Comparison of ENCODE assay signal across 33 cellular contexts in the genomic region with DNA sequence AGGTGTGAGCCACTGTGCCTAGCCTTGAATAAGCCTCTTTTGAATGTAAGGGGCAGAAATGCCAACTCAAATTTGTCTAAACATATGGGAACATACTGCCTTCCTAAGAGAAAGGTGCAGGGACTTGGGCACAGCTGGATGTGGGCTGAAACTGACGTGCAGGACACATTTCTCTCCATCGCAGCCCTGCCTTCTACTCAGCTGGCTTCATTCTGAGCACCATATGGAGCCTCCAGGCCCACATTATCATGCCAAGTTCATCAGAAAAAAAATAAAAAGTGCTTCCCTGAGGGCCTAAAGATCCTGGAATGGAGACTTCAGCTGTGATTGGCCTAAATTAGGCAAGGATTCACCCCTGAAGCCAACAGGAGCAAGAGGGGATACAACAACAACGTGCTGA.
"Had no signal": no experiment of that assay in that cellular context is flagged by ENCODE, and none has a peak within 500 bp of the region (broad histone marks: within the 10 kb centered on the region; RNA-seq: fewer than 3 reads in every experiment).

No MANE protein-coding gene starts in this region.

- H3K9me3 ChIP-seq: ascending aorta had no signal

- H3K27me3 Mint-ChIP-seq: activated B cell treated with CpG ODN at 0.5 μM for 24 hours; activated CD4-positive, alpha-beta memory T cell treated with anti-CD3 and anti-CD28 coated beads, Interleukin-2, amount 10 ng/mL, durations not matched to agents 7 days and 5 days; activated CD4-positive, alpha-beta T cell treated with anti-CD3 and anti-CD28 coated beads, Interleukin-2, amount 10 ng/mL, durations not matched to agents 7 days and 5 days; activated CD8-positive, alpha-beta memory T cell treated with anti-CD3 and anti-CD28 coated beads, Interleukin-2, amount 10 ng/mL, durations not matched to agents 7 days and 5 days; activated naive CD4-positive, alpha-beta T cell treated with anti-CD3 and anti-CD28 coated beads, Interleukin-2, amount 10 ng/mL, durations not matched to agents 7 days and 5 days; activated naive CD4-positive, alpha-beta T cell treated with anti-CD3 and anti-CD28 coated beads, Interleukin-2, amount 50 U/mL, for 24 hours; activated naive CD8-positive, alpha-beta T cell; activated naive CD8-positive, alpha-beta T cell treated with anti-CD3 and anti-CD28 coated beads, Interleukin-2, amount 10 ng/mL, durations not matched to agents 7 days and 5 days; activated naive CD8-positive, alpha-beta T cell treated with anti-CD3 and anti-CD28 coated beads, Interleukin-2, amount 50 U/mL, for 24 hours; activated T-cell treated with anti-CD3 and anti-CD28 coated beads, Interleukin-2, amount 50 U/mL, for 24 hours; brain; central memory CD8-positive, alpha-beta T cell had no signal

- H3K27me3 ChIP-seq: ascending aorta, cardiac muscle cell had no signal

- H3K4me3 ChIP-seq: ascending aorta, cardiac muscle cell had no signal

- H3K4me3 Mint-ChIP-seq: activated B cell treated with CpG ODN at 0.5 μM for 24 hours; activated CD4-positive, alpha-beta memory T cell treated with anti-CD3 and anti-CD28 coated beads, Interleukin-2, amount 10 ng/mL, durations not matched to agents 7 days and 5 days; activated CD4-positive, alpha-beta T cell treated with anti-CD3 and anti-CD28 coated beads, Interleukin-2, amount 10 ng/mL, durations not matched to agents 7 days and 5 days; activated CD8-positive, alpha-beta memory T cell treated with anti-CD3 and anti-CD28 coated beads, Interleukin-2, amount 10 ng/mL, durations not matched to agents 7 days and 5 days; activated CD8-positive, alpha-beta T cell treated with anti-CD3 and anti-CD28 coated beads, Interleukin-2, amount 10 ng/mL, durations not matched to agents 7 days and 5 days; activated naive CD4-positive, alpha-beta T cell treated with anti-CD3 and anti-CD28 coated beads, Interleukin-2, amount 10 ng/mL, durations not matched to agents 7 days and 5 days; activated naive CD4-positive, alpha-beta T cell treated with anti-CD3 and anti-CD28 coated beads, Interleukin-2, amount 50 U/mL, for 24 hours; activated naive CD8-positive, alpha-beta T cell; activated naive CD8-positive, alpha-beta T cell treated with anti-CD3 and anti-CD28 coated beads, Interleukin-2, amount 10 ng/mL, durations not matched to agents 7 days and 5 days; activated naive CD8-positive, alpha-beta T cell treated with anti-CD3 and anti-CD28 coated beads, Interleukin-2, amount 50 U/mL, for 24 hours; activated T-cell treated with anti-CD3 and anti-CD28 coated beads, Interleukin-2, amount 50 U/mL, for 24 hours; brain; central memory CD8-positive, alpha-beta T cell; T-helper 1 cell treated with Interleukin-12 subunit alpha and Interleukin-12 subunit beta and Interleukin-4 antibody, amounts not matched to agents 30 μg/mL and 1 μg/mL, for 36 hours; T-helper 2 cell treated with Interferon-gamma antibody and Interleukin-4, amounts not matched to agents 5 μg/mL and 100 μg/mL, for 36 hours had no signal

- H3K36me3 ChIP-seq: ascending aorta, cardiac muscle cell had no signal

- DNase-seq: activated B cell treated with CpG ODN at 0.5 μM for 24 hours; activated CD4-positive, alpha-beta memory T cell treated with anti-CD3 and anti-CD28 coated beads, Interleukin-2, amount 10 ng/mL, durations not matched to agents 7 days and 5 days; activated CD4-positive, alpha-beta T cell treated with anti-CD3 and anti-CD28 coated beads for 4 hours; activated CD4-positive, alpha-beta T cell treated with anti-CD3 and anti-CD28 coated beads, Interleukin-2, amount 10 ng/mL, durations not matched to agents 7 days and 5 days; activated CD4-positive, alpha-beta T cell treated with anti-CD3 and anti-CD28 coated beads, Interleukin-2, amount 50 U/mL, for 48 hours; activated CD4-positive, CD25-positive, alpha-beta regulatory T cell treated with anti-CD3 and anti-CD28 coated beads, Interleukin-2, amount 50 U/mL, for 72 hours; activated CD8-positive, alpha-beta memory T cell treated with anti-CD3 and anti-CD28 coated beads for 24 hours; activated CD8-positive, alpha-beta memory T cell treated with anti-CD3 and anti-CD28 coated beads, Interleukin-2, amount 10 ng/mL, durations not matched to agents 7 days and 5 days; activated CD8-positive, alpha-beta memory T cell treated with anti-CD3 and anti-CD28 coated beads, Interleukin-2, amount 50 U/mL, for 48 hours; activated CD8-positive, alpha-beta T cell treated with anti-CD3 and anti-CD28 coated beads, Interleukin-2, amount 10 ng/mL, durations not matched to agents 7 days and 5 days; activated effector memory CD4-positive, alpha-beta T cell treated with Interleukin-2 at 50 U/mL for 16 hours; activated gamma-delta T cell; activated naive CD4-positive, alpha-beta T cell treated with anti-CD3 and anti-CD28 coated beads, Interleukin-2, amount 10 ng/mL, durations not matched to agents 7 days and 5 days; activated naive CD4-positive, alpha-beta T cell treated with Interleukin-2 at 50 U/mL for 16 hours; activated naive CD8-positive, alpha-beta T cell treated with anti-CD3 and anti-CD28 coated beads, Interleukin-2, amount 10 ng/mL, durations not matched to agents 7 days and 5 days; activated naive CD8-positive, alpha-beta T cell treated with anti-CD3 and anti-CD28 coated beads, Interleukin-2, amount 50 U/mL, for 24 hours; activated T-cell treated with anti-CD3 and anti-CD28 coated beads, Interleukin-2, amount 50 U/mL, for 24 hours; activated T-cell treated with anti-CD3 and anti-CD28 coated beads, Interleukin-2, amount 50 U/mL, for 48 hours; amygdala; caudate nucleus; T-helper 1 cell; T-helper 2 cell; T-helper 9 cell had no signal

- H3K4me1 Mint-ChIP-seq: activated B cell treated with CpG ODN at 0.5 μM for 24 hours; activated CD4-positive, alpha-beta memory T cell treated with anti-CD3 and anti-CD28 coated beads, Interleukin-2, amount 10 ng/mL, durations not matched to agents 7 days and 5 days; activated CD4-positive, alpha-beta T cell treated with anti-CD3 and anti-CD28 coated beads, Interleukin-2, amount 10 ng/mL, durations not matched to agents 7 days and 5 days; activated CD8-positive, alpha-beta memory T cell treated with anti-CD3 and anti-CD28 coated beads, Interleukin-2, amount 10 ng/mL, durations not matched to agents 7 days and 5 days; activated naive CD4-positive, alpha-beta T cell treated with anti-CD3 and anti-CD28 coated beads, Interleukin-2, amount 10 ng/mL, durations not matched to agents 7 days and 5 days; activated naive CD4-positive, alpha-beta T cell treated with anti-CD3 and anti-CD28 coated beads, Interleukin-2, amount 50 U/mL, for 24 hours; activated naive CD8-positive, alpha-beta T cell treated with anti-CD3 and anti-CD28 coated beads, Interleukin-2, amount 10 ng/mL, durations not matched to agents 7 days and 5 days; activated naive CD8-positive, alpha-beta T cell treated with anti-CD3 and anti-CD28 coated beads, Interleukin-2, amount 50 U/mL, for 24 hours; brain; central memory CD8-positive, alpha-beta T cell had no signal

- H3K36me3 Mint-ChIP-seq: activated CD8-positive, alpha-beta memory T cell treated with anti-CD3 and anti-CD28 coated beads, Interleukin-2, amount 10 ng/mL, durations not matched to agents 7 days and 5 days; activated naive CD4-positive, alpha-beta T cell treated with anti-CD3 and anti-CD28 coated beads, Interleukin-2, amount 10 ng/mL, durations not matched to agents 7 days and 5 days; activated naive CD8-positive, alpha-beta T cell treated with anti-CD3 and anti-CD28 coated beads, Interleukin-2, amount 10 ng/mL, durations not matched to agents 7 days and 5 days; brain had no signal

- H3K27ac Mint-ChIP-seq: activated B cell treated with CpG ODN at 0.5 μM for 24 hours; activated CD4-positive, alpha-beta memory T cell treated with anti-CD3 and anti-CD28 coated beads, Interleukin-2, amount 10 ng/mL, durations not matched to agents 7 days and 5 days; activated CD4-positive, alpha-beta T cell treated with anti-CD3 and anti-CD28 coated beads, Interleukin-2, amount 10 ng/mL, durations not matched to agents 7 days and 5 days; activated CD8-positive, alpha-beta memory T cell treated with anti-CD3 and anti-CD28 coated beads, Interleukin-2, amount 10 ng/mL, durations not matched to agents 7 days and 5 days; activated CD8-positive, alpha-beta T cell treated with anti-CD3 and anti-CD28 coated beads, Interleukin-2, amount 10 ng/mL, durations not matched to agents 7 days and 5 days; activated naive CD4-positive, alpha-beta T cell treated with anti-CD3 and anti-CD28 coated beads, Interleukin-2, amount 10 ng/mL, durations not matched to agents 7 days and 5 days; activated naive CD4-positive, alpha-beta T cell treated with anti-CD3 and anti-CD28 coated beads, Interleukin-2, amount 50 U/mL, for 24 hours; activated naive CD8-positive, alpha-beta T cell; activated naive CD8-positive, alpha-beta T cell treated with anti-CD3 and anti-CD28 coated beads, Interleukin-2, amount 10 ng/mL, durations not matched to agents 7 days and 5 days; activated naive CD8-positive, alpha-beta T cell treated with anti-CD3 and anti-CD28 coated beads, Interleukin-2, amount 50 U/mL, for 24 hours; activated T-cell treated with anti-CD3 and anti-CD28 coated beads, Interleukin-2, amount 50 U/mL, for 24 hours; activated T-helper 2 cell treated with anti-CD3 and anti-CD28 coated beads, Interferon-gamma antibody, Interleukin-2, Interleukin-4, amounts not matched to agents 10 μg/mL and 5 μg/mL and 100 μg/mL, durations not matched to agents 14 hours and 24 hours and 36 hours; brain; T-helper 1 cell treated with Interleukin-12 subunit alpha and Interleukin-12 subunit beta and Interleukin-4 antibody, amounts not matched to agents 30 μg/mL and 1 μg/mL, for 36 hours; T-helper 2 cell treated with Interferon-gamma antibody and Interleukin-4, amounts not matched to agents 5 μg/mL and 100 μg/mL, for 36 hours had no signal

- ATAC-seq: activated CD8-positive, alpha-beta memory T cell treated with anti-CD3 and anti-CD28 coated beads, Interleukin-2, amount 10 ng/mL, durations not matched to agents 7 days and 5 days; activated CD8-positive, alpha-beta T cell treated with anti-CD3 and anti-CD28 coated beads, Interleukin-2, amount 10 ng/mL, durations not matched to agents 7 days and 5 days; activated naive CD8-positive, alpha-beta T cell treated with anti-CD3 and anti-CD28 coated beads, Interleukin-2, amount 50 U/mL, for 24 hours had no signal

- H3K27ac ChIP-seq: ascending aorta, cardiac muscle cell, VCaP had no signal

- H3K9me3 Mint-ChIP-seq: activated B cell treated with CpG ODN at 0.5 μM for 24 hours; activated CD4-positive, alpha-beta memory T cell treated with anti-CD3 and anti-CD28 coated beads, Interleukin-2, amount 10 ng/mL, durations not matched to agents 7 days and 5 days; activated naive CD4-positive, alpha-beta T cell treated with anti-CD3 and anti-CD28 coated beads, Interleukin-2, amount 10 ng/mL, durations not matched to agents 7 days and 5 days; activated naive CD8-positive, alpha-beta T cell treated with anti-CD3 and anti-CD28 coated beads, Interleukin-2, amount 50 U/mL, for 24 hours; activated T-cell treated with anti-CD3 and anti-CD28 coated beads, Interleukin-2, amount 50 U/mL, for 24 hours; activated T-helper 2 cell treated with anti-CD3 and anti-CD28 coated beads, Interferon-gamma antibody, Interleukin-2, Interleukin-4, amounts not matched to agents 10 μg/mL and 5 μg/mL and 100 μg/mL, durations not matched to agents 14 hours and 24 hours and 36 hours; brain had no signal
